37 cellular contexts compared by ENCODE assay signal in genomic region chr11:7079545-7080135, GRCh38. TPM values are rescaled to one million over a fixed set of nuclear protein-coding genes. Genes with fewer than 3 reads are reported as not detected.
"Had no signal": no experiment of that assay in that cellular context is flagged by ENCODE, and none has a peak within 500 bp of the region (broad histone marks: within the 10 kb centered on the region; RNA-seq: fewer than 3 reads in every experiment).

No MANE protein-coding gene starts in this region.

- H3K4me1 ChIP-seq: body of pancreas, breast epithelium, Peyer's patch, SJSA1 had no signal

- H3K27ac Mint-ChIP-seq: activated CD4-positive, alpha-beta T cell treated with anti-CD3 and anti-CD28 coated beads for 36 hours; activated CD4-positive, alpha-beta T cell treated with anti-CD3 and anti-CD28 coated beads, Interleukin-2, amount 10 ng/mL, durations not matched to agents 7 days and 5 days; activated CD8-positive, alpha-beta T cell treated with anti-CD3 and anti-CD28 coated beads, Interleukin-2, amount 10 ng/mL, durations not matched to agents 7 days and 5 days; activated naive CD4-positive, alpha-beta T cell treated with anti-CD3 and anti-CD28 coated beads, Interleukin-2, amount 50 U/mL, for 24 hours; activated naive CD8-positive, alpha-beta T cell treated with anti-CD3 and anti-CD28 coated beads, Interleukin-2, amount 10 ng/mL, durations not matched to agents 7 days and 5 days; activated T-cell treated with anti-CD3 and anti-CD28 coated beads, Interleukin-2, amount 50 U/mL, for 24 hours; activated T-helper 2 cell treated with anti-CD3 and anti-CD28 coated beads, Interferon-gamma antibody, Interleukin-2, Interleukin-4, amounts not matched to agents 10 μg/mL and 5 μg/mL and 100 μg/mL, durations not matched to agents 14 hours and 24 hours and 36 hours; T-helper 1 cell treated with Interleukin-12 subunit alpha and Interleukin-12 subunit beta and Interleukin-4 antibody, amounts not matched to agents 30 μg/mL and 1 μg/mL, for 36 hours; T-helper 2 cell treated with Interferon-gamma antibody and Interleukin-4, amounts not matched to agents 5 μg/mL and 100 μg/mL, for 36 hours had no signal

- H3K27me3 Mint-ChIP-seq: activated CD4-positive, alpha-beta T cell treated with anti-CD3 and anti-CD28 coated beads for 36 hours; activated CD4-positive, alpha-beta T cell treated with anti-CD3 and anti-CD28 coated beads, Interleukin-2, amount 10 ng/mL, durations not matched to agents 7 days and 5 days; activated naive CD8-positive, alpha-beta T cell treated with anti-CD3 and anti-CD28 coated beads, Interleukin-2, amount 10 ng/mL, durations not matched to agents 7 days and 5 days had no signal

- H3K27ac ChIP-seq: body of pancreas, breast epithelium, Peyer's patch, SJSA1 had no signal

- H3K4me3 ChIP-seq: body of pancreas, breast epithelium, MG63, Peyer's patch, SJSA1 had no signal

- H3K4me1 Mint-ChIP-seq: activated CD4-positive, alpha-beta T cell treated with anti-CD3 and anti-CD28 coated beads for 36 hours; activated CD4-positive, alpha-beta T cell treated with anti-CD3 and anti-CD28 coated beads, Interleukin-2, amount 10 ng/mL, durations not matched to agents 7 days and 5 days; activated naive CD4-positive, alpha-beta T cell treated with anti-CD3 and anti-CD28 coated beads, Interleukin-2, amount 50 U/mL, for 24 hours; activated naive CD8-positive, alpha-beta T cell treated with anti-CD3 and anti-CD28 coated beads, Interleukin-2, amount 10 ng/mL, durations not matched to agents 7 days and 5 days had no signal

- H3K27me3 ChIP-seq: body of pancreas, breast epithelium, Peyer's patch, SJSA1 had no signal

- H3K36me3 Mint-ChIP-seq: activated naive CD4-positive, alpha-beta T cell treated with anti-CD3 and anti-CD28 coated beads, Interleukin-2, amount 50 U/mL, for 24 hours; activated naive CD8-positive, alpha-beta T cell treated with anti-CD3 and anti-CD28 coated beads, Interleukin-2, amount 10 ng/mL, durations not matched to agents 7 days and 5 days had no signal

- H3K4me3 Mint-ChIP-seq: activated CD4-positive, alpha-beta T cell treated with anti-CD3 and anti-CD28 coated beads for 36 hours; activated CD4-positive, alpha-beta T cell treated with anti-CD3 and anti-CD28 coated beads, Interleukin-2, amount 10 ng/mL, durations not matched to agents 7 days and 5 days; activated CD8-positive, alpha-beta T cell treated with anti-CD3 and anti-CD28 coated beads, Interleukin-2, amount 10 ng/mL, durations not matched to agents 7 days and 5 days; activated naive CD4-positive, alpha-beta T cell treated with anti-CD3 and anti-CD28 coated beads, Interleukin-2, amount 50 U/mL, for 24 hours; activated naive CD8-positive, alpha-beta T cell treated with anti-CD3 and anti-CD28 coated beads, Interleukin-2, amount 10 ng/mL, durations not matched to agents 7 days and 5 days; activated T-cell treated with anti-CD3 and anti-CD28 coated beads, Interleukin-2, amount 50 U/mL, for 24 hours; T-helper 1 cell treated with Interleukin-12 subunit alpha and Interleukin-12 subunit beta and Interleukin-4 antibody, amounts not matched to agents 30 μg/mL and 1 μg/mL, for 36 hours; T-helper 2 cell treated with Interferon-gamma antibody and Interleukin-4, amounts not matched to agents 5 μg/mL and 100 μg/mL, for 36 hours had no signal

- H3K9ac ChIP-seq: SK-N-SH had no signal

- H3K4me2 ChIP-seq: SK-N-SH had no signal

- H3K9me3 ChIP-seq: MG63, Peyer's patch, SJSA1, SK-N-SH had no signal

- ATAC-seq: activated CD4-positive, alpha-beta T cell treated with anti-CD3 and anti-CD28 coated beads for 36 hours; activated CD4-positive, CD25-positive, alpha-beta regulatory T cell treated with anti-CD3 and anti-CD28 coated beads, Interleukin-2, amount 50 U/mL, for 24 hours; activated CD8-positive, alpha-beta T cell treated with anti-CD3 and anti-CD28 coated beads, Interleukin-2, amount 10 ng/mL, durations not matched to agents 7 days and 5 days; body of pancreas; PC-3 had no signal

- FAIRE-seq: astrocyte, TTC549 had no signal

- H3K36me3 ChIP-seq: breast epithelium, MG63, Peyer's patch, SJSA1 had no signal

- DNase-seq: activated CD4-positive, alpha-beta T cell treated with anti-CD3 and anti-CD28 coated beads for 36 hours; activated CD4-positive, alpha-beta T cell treated with anti-CD3 and anti-CD28 coated beads, Interleukin-2, amount 10 ng/mL, durations not matched to agents 7 days and 5 days; activated CD4-positive, alpha-beta T cell treated with anti-CD3 and anti-CD28 coated beads, Interleukin-2, amount 50 U/mL, for 48 hours; activated CD8-positive, alpha-beta T cell treated with anti-CD3 and anti-CD28 coated beads, Interleukin-2, amount 10 ng/mL, durations not matched to agents 7 days and 5 days; activated gamma-delta T cell; activated naive CD4-positive, alpha-beta T cell treated with Interleukin-2 at 50 U/mL for 16 hours; activated naive CD8-positive, alpha-beta T cell treated with anti-CD3 and anti-CD28 coated beads, Interleukin-2, amount 10 ng/mL, durations not matched to agents 7 days and 5 days; activated T-cell treated with anti-CD3 and anti-CD28 coated beads, Interleukin-2, amount 50 U/mL, for 24 hours; amygdala; body of pancreas; caudate nucleus; cerebellar nuclear complex; MG63; NCI-H1048; NCI-H1105 treated with DMSO at 0.1 percent for 48 hours; NCI-H1436; NCI-H1694; NCI-H1930; NCI-H2081 treated with DMSO at 0.1 percent for 48 hours; NCI-H345; NCI-H524 treated with DMSO at 0.1 percent for 48 hours; PC-3; Peyer's patch; RPMI8226; SHP77 treated with DMSO at 0.1 percent for 48 hours; SK-N-SH had no signal

- H3K9me3 Mint-ChIP-seq: activated CD4-positive, alpha-beta T cell treated with anti-CD3 and anti-CD28 coated beads, Interleukin-2, amount 10 ng/mL, durations not matched to agents 7 days and 5 days; activated T-helper 2 cell treated with anti-CD3 and anti-CD28 coated beads, Interferon-gamma antibody, Interleukin-2, Interleukin-4, amounts not matched to agents 10 μg/mL and 5 μg/mL and 100 μg/mL, durations not matched to agents 14 hours and 24 hours and 36 hours; T-helper 1 cell treated with Interleukin-12 subunit alpha and Interleukin-12 subunit beta and Interleukin-4 antibody, amounts not matched to agents 30 μg/mL and 1 μg/mL, for 36 hours; T-helper 2 cell treated with Interferon-gamma antibody and Interleukin-4, amounts not matched to agents 5 μg/mL and 100 μg/mL, for 36 hours had no signal

RNA-seq across cellular contexts. Expression of gene RBMXL2, which starts 9.2 kb away (rescaled TPM):
- total RNA-seq: activated CD4-positive, alpha-beta T cell treated with anti-CD3 and anti-CD28 coated beads for 36 hours; activated CD4-positive, alpha-beta T cell treated with anti-CD3 and anti-CD28 coated beads, Interleukin-2, amount 10 ng/mL, durations not matched to agents 7 days and 5 days; activated CD8-positive, alpha-beta T cell treated with anti-CD3 and anti-CD28 coated beads, Interleukin-2, amount 10 ng/mL, durations not matched to agents 7 days and 5 days; activated naive CD8-positive, alpha-beta T cell treated with anti-CD3 and anti-CD28 coated beads, Interleukin-2, amount 10 ng/mL, durations not matched to agents 7 days and 5 days; astrocyte; NCI-H460; Peyer's patch; SJSA1 had no signal
- polyA plus RNA-seq: adipose tissue, SK-N-SH had no signal

RNA-seq across cellular contexts. Expression of gene NLRP14, which starts 59.4 kb away (rescaled TPM):
- total RNA-seq: activated naive CD8-positive, alpha-beta T cell treated with anti-CD3 and anti-CD28 coated beads, Interleukin-2, amount 10 ng/mL, durations not matched to agents 7 days and 5 days; astrocyte; SJSA1 had no signal
- polyA plus RNA-seq: SK-N-SH had no signal

RNA-seq across cellular contexts. Expression of gene ZNF214, which starts 59.5 kb away (rescaled TPM):
- total RNA-seq: activated CD4-positive, alpha-beta T cell treated with anti-CD3 and anti-CD28 coated beads for 36 hours; activated CD4-positive, alpha-beta T cell treated with anti-CD3 and anti-CD28 coated beads, Interleukin-2, amount 10 ng/mL, durations not matched to agents 7 days and 5 days; activated CD8-positive, alpha-beta T cell treated with anti-CD3 and anti-CD28 coated beads, Interleukin-2, amount 10 ng/mL, durations not matched to agents 7 days and 5 days; activated naive CD8-positive, alpha-beta T cell treated with anti-CD3 and anti-CD28 coated beads, Interleukin-2, amount 10 ng/mL, durations not matched to agents 7 days and 5 days; activated T-helper 2 cell treated with anti-CD3 and anti-CD28 coated beads, Interferon-gamma antibody, Interleukin-2, Interleukin-4, amounts not matched to agents 10 μg/mL and 5 μg/mL and 100 μg/mL, durations not matched to agents 14 hours and 24 hours and 36 hours; SJSA1 had no signal
